ENCODE assay signal across 1 cellular context in the genomic region with DNA sequence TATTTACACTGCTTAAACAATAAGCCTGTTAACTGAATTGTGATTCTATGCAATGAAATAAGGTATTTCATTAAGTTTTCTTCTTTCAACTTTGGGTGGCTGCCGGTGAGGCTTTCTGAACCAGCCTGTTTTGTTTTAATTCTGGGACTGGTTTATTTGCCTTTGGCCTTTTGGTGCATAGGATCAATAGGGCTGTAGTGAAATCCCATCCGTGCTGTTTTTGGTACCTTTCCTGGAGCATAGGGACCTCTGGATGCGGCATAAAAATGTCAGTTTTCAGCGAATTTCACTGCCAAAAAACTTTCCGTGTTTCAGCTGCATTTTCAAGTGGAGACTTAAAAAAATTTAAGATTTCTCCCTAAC.
TF ChIP-seq lines count a peak whose summit lies in the region.

No MANE protein-coding gene starts in this region.

TF ChIP-seq in GM23338, 12 proteins besides CTCF, POLR2A, EP300 and RAD21 (continued from another document):
- no peak for TF ChIP-seq ZNF462 (CRISPR knock-in tag; IDR thresholded peaks at IDR 0.05)
- TF ChIP-seq EZH2phosphoT487 (IDR thresholded peaks at IDR 0.05; ENCODE audit: unreplicated experiment): no peak
- TF ChIP-seq, protein P1, sequence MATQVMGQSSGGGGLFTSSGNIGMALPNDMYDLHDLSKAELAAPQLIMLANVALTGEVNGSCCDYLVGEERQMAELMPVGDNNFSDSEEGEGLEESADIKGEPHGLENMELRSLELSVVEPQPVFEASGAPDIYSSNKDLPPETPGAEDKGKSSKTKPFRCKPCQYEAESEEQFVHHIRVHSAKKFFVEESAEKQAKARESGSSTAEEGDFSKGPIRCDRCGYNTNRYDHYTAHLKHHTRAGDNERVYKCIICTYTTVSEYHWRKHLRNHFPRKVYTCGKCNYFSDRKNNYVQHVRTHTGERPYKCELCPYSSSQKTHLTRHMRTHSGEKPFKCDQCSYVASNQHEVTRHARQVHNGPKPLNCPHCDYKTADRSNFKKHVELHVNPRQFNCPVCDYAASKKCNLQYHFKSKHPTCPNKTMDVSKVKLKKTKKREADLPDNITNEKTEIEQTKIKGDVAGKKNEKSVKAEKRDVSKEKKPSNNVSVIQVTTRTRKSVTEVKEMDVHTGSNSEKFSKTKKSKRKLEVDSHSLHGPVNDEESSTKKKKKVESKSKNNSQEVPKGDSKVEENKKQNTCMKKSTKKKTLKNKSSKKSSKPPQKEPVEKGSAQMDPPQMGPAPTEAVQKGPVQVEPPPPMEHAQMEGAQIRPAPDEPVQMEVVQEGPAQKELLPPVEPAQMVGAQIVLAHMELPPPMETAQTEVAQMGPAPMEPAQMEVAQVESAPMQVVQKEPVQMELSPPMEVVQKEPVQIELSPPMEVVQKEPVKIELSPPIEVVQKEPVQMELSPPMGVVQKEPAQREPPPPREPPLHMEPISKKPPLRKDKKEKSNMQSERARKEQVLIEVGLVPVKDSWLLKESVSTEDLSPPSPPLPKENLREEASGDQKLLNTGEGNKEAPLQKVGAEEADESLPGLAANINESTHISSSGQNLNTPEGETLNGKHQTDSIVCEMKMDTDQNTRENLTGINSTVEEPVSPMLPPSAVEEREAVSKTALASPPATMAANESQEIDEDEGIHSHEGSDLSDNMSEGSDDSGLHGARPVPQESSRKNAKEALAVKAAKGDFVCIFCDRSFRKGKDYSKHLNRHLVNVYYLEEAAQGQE (IDR thresholded peaks at IDR 0.05; ENCODE audit: unreplicated experiment): no peak
- TF ChIP-seq, protein P2, sequence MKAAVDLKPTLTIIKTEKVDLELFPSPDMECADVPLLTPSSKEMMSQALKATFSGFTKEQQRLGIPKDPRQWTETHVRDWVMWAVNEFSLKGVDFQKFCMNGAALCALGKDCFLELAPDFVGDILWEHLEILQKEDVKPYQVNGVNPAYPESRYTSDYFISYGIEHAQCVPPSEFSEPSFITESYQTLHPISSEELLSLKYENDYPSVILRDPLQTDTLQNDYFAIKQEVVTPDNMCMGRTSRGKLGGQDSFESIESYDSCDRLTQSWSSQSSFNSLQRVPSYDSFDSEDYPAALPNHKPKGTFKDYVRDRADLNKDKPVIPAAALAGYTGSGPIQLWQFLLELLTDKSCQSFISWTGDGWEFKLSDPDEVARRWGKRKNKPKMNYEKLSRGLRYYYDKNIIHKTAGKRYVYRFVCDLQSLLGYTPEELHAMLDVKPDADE (IDR thresholded peaks at IDR 0.05): no peak
- TF ChIP-seq JUNB (IDR thresholded peaks at IDR 0.05; ENCODE audit: unreplicated experiment): no peak
- TF ChIP-seq STAT1 (IDR thresholded peaks at IDR 0.05; ENCODE audit: unreplicated experiment): no peak
- TF ChIP-seq POLR2AphosphoS5 (IDR thresholded peaks at IDR 0.05; ENCODE audit: low read depth): no peak
- no peak for TF ChIP-seq NANOG (IDR thresholded peaks at IDR 0.05; ENCODE audit: borderline replicate concordance)
